Comparison of ENCODE assay signal across 8 cellular contexts in genomic region chr13:27424246-27425150, GRCh38. TPM values are rescaled to one million over a fixed set of nuclear protein-coding genes. Genes with fewer than 3 reads are reported as not detected.
DNase-seq lines count a peak whose midpoint lies in the region; ATAC-seq and TF ChIP-seq lines count a peak whose summit lies in the region.

Gene GTF3A (plus strand): TSS chr13:27424619.

- no TSS peak for BruUV-seq in Calu3 (replicated peaks; lab: Mats Ljungman, UMichigan)
- no TSS peak for BruUV-seq in PC-9 (replicated peaks; lab: Mats Ljungman, UMichigan)

- H3K4me1 ChIP-seq in PC-9 (replicated peaks; ENCODE audit: insufficient read depth) (peaks cover 37% of the 10 kb centered on the region), mucosa of rectum (ENCODE audit: control insufficient read depth in 2 of 2, insufficient read depth in 2 of 2, low read length in 2 of 2) (peaks cover 27 to 30% of the 10 kb centered on the region in 2 donors)

- H3K4me3 Mint-ChIP-seq in Calu3 (ENCODE audit: low read depth, unreplicated experiment), result peak within 1 kb of the TSS; percentile 82

- POLR2A ChIA-PET in PC-9 (lab: Charles Lee; ENCODE audit: unreplicated experiment), result interaction anchor here (0.6 kb wide), 1 partner anchor 217 kb away, joined by 4 read pairs; no protein-coding TSS in a partner anchor

- peak within 1 kb of the TSS; percentile 90 for H2AFZ ChIP-seq in PC-9

- peak within 1 kb of the TSS; percentile 78 to 98 for H3K9ac ChIP-seq in mucosa of rectum (ENCODE audit: low read depth in 1 of 2, low read length in 2 of 2)

- H3F3A ChIP-seq in PC-9 (ENCODE audit: insufficient read depth, low read depth), result peaks cover 37% of the 10 kb centered on the region

- H3K9me2 ChIP-seq in PC-9 (ENCODE audit: insufficient read depth), result no peaks in the 10 kb centered on the region

- H3K27me3 Mint-ChIP-seq in Calu3 (ENCODE audit: unreplicated experiment), result peaks cover 5% of the 10 kb centered on the region

- H3K36me3 Mint-ChIP-seq in Calu3 (ENCODE audit: insufficient read depth, unreplicated experiment), result peaks cover 26% of the 10 kb centered on the region

- peak within 1 kb of the TSS; percentile 98 for H3K4me2 ChIP-seq in PC-9

- H3K79me2 ChIP-seq in PC-9 (ENCODE audit: low read depth), result peaks cover 46% of the 10 kb centered on the region

- H3K27ac Mint-ChIP-seq in Calu3 (ENCODE audit: unreplicated experiment), result peak within 1 kb of the TSS; percentile 84

- H4K20me1 ChIP-seq in PC-9 (ENCODE audit: insufficient read depth), result peaks cover 33% of the 10 kb centered on the region

- ATAC-seq in GM21447 (IDR thresholded peaks at IDR 0.05; ENCODE audit: unreplicated experiment), result peak; percentile 47

- H3K27me3 ChIP-seq in PC-9 (ENCODE audit: insufficient read depth, low read depth) (no peaks in the 10 kb centered on the region), mucosa of rectum (ENCODE audit: control insufficient read depth in 2 of 2, insufficient read depth in 2 of 2, low read length in 2 of 2) (no peaks in the 10 kb centered on the region)

- H3K4me1 Mint-ChIP-seq in Calu3 (ENCODE audit: low read depth, unreplicated experiment), result peaks cover 31% of the 10 kb centered on the region

- TF ChIP-seq CTCF in Calu3 (IDR thresholded peaks at IDR 0.05; ENCODE audit: unreplicated experiment) (no peak), PC-9 (conservative IDR thresholded peaks at IDR 0.05) (no peak), epithelial cell of proximal tubule (conservative IDR thresholded peaks at IDR 0.05; ENCODE audit: low read depth, low read length) (no peak)

- peak within 1 kb of the TSS; percentile 78 for H3K27ac ChIP-seq in PC-9
- peak within 1 kb of the TSS; percentile 85 to 88 for H3K27ac ChIP-seq in mucosa of rectum (ENCODE audit: low read depth in 2 of 2, low read length in 2 of 2)

- CTCF ChIA-PET in Calu3 (lab: Charles Lee) (no interaction called here), PC-9 (lab: Charles Lee) (no interaction called here)

- no peaks in the 10 kb centered on the region for H3K9me3 Mint-ChIP-seq in Calu3 (ENCODE audit: low read depth, unreplicated experiment)

- no peaks in the 10 kb centered on the region for H3K9me3 ChIP-seq in PC-9 (ENCODE audit: insufficient read depth, low read depth)
- H3K9me3 ChIP-seq in mucosa of rectum (ENCODE audit: control insufficient read depth in 2 of 2, low read length in 2 of 2), result no peaks in the 10 kb centered on the region

- peak within 1 kb of the TSS; percentile 89 for H3K4me3 ChIP-seq in PC-9
- peak within 1 kb of the TSS; percentile 58 for H3K4me3 ChIP-seq in epithelial cell of proximal tubule (ENCODE audit: low read depth, low read length)
- peak within 1 kb of the TSS; percentile 84 to 98 for H3K4me3 ChIP-seq in mucosa of rectum (ENCODE audit: low read length in 2 of 2)

- peaks cover 17% of the 10 kb centered on the region; the same call in 1 of the 2 replicates for H3K36me3 ChIP-seq in PC-9 (ENCODE audit: low read depth)
- H3K36me3 ChIP-seq in mucosa of rectum (ENCODE audit: control insufficient read depth in 2 of 2, insufficient read depth in 2 of 2, low read length in 2 of 2), result peaks cover 14 to 15% of the 10 kb centered on the region in 2 donors

- intact Hi-C loops in Calu3 (cut with micrococcal nuclease; ENCODE audit: unreplicated experiment) (no loop called here), PC-9 (cut with micrococcal nuclease; ENCODE audit: unreplicated experiment) (loop anchor here (1.0 kb wide), 1 partner anchor 26 kb away; the partner anchor contains the start of gene MTIF3)

- DNase-seq in Calu3, result peak; percentile 83
- peak; percentile 93 for DNase-seq in HuH-7 (ENCODE audit: low spot score)
- DNase-seq in PC-9, result peak; percentile 52 to 83
- peak; percentile 92 for DNase-seq in activated T-cell treated with anti-CD3 and anti-CD28 coated beads, Interleukin-2, amount 50 U/mL, for 1 hour
- DNase-seq in epithelial cell of proximal tubule (ENCODE audit: low read depth), result no peak
- peak; percentile 64 to 68 for DNase-seq in stimulated activated CD8-positive, alpha-beta memory T cell treated with anti-CD3 and anti-CD28 coated beads, Interleukin-4, amount 100 ng/mL, for 4 hours (ENCODE audit: low read depth in 2 of 2, low spot score in 1 of 2)

RNA-seq across cellular contexts. Expression of gene GTF3A, which starts in this region (rescaled TPM):
- total RNA-seq in Calu3 (2022), result 89.6 and 95.0 TPM in 2 replicates
- 105 and 130 TPM in 2 replicates for total RNA-seq in PC-9 (2021)
- total RNA-seq in epithelial cell of proximal tubule, result 160 and 349 TPM in 2 replicates
